In genomic region chr19:34692541-34692940, GRCh38 we compare ENCODE assay signal across 1 cellular context.
A peak's percentile ranks its signal among the peaks of the same experiment; 100 is the strongest.
TF ChIP-seq lines count a peak whose summit lies in the region.

No MANE protein-coding gene starts in this region.

TF ChIP-seq in HEK293, 187 proteins besides CTCF, POLR2A, EP300 and RAD21 (continued from another document):
- peak; percentile 27; the same call in 1 of the 2 replicates for TF ChIP-seq ZNF398 (tag by site-specific recombination; IDR thresholded peaks at IDR 0.05)
- TF ChIP-seq RBAK (tag by site-specific recombination; IDR thresholded peaks at IDR 0.05): 0 out of 2 replicates have a peak, but pooled peaks have one; percentile 12
- TF ChIP-seq ZIC2 (tag by site-specific recombination; IDR thresholded peaks at IDR 0.05): peak; percentile 80
